ENCODE assay signal across 25 cellular contexts in genomic region chr19:40078377-40078776, GRCh38.
"Had no signal": no experiment of that assay in that cellular context is flagged by ENCODE, and none has a peak within 500 bp of the region (broad histone marks: within the 10 kb centered on the region; RNA-seq: fewer than 3 reads in every experiment).

No MANE protein-coding gene starts in this region.

- H3K4me3 ChIP-seq: MG63, PC-9, Peyer's patch, SJSA1, SK-N-MC had no signal

- H3K27me3 ChIP-seq: MG63, Peyer's patch, SJSA1 had no signal

- H3K27ac ChIP-seq: PC-9, Peyer's patch, SJSA1, SK-N-MC had no signal

- ATAC-seq: HepG2, Right ventricle myocardium inferior, T-helper 17 cell had no signal

- FAIRE-seq: HepG2 had no signal

- H2AFZ ChIP-seq: PC-9 had no signal

- H3K4me1 ChIP-seq: Peyer's patch, SJSA1 had no signal

- H3K4me2 ChIP-seq: PC-9 had no signal

- DNase-seq: IMR-90; MG63; MV-4-11; NCI-H1048; NCI-H1105; NCI-H1417; NCI-H1436 treated with DMSO at 0.1 percent for 48 hours; NCI-H1694; NCI-H187 treated with DMSO at 0.1 percent for 48 hours; NCI-H2029 treated with DMSO at 0.1 percent for 48 hours; NCI-H2171 treated with DMSO at 0.1 percent for 48 hours; NCI-H524; NCI-H526 treated with DMSO at 0.1 percent for 48 hours; NCI-H748 treated with DMSO at 0.1 percent for 48 hours; NK-92 treated with Interleukin-12 subunit alpha and Interleukin-12 subunit beta, amount 100 ng/mL, for 24 hours; PC-9; Peyer's patch; SIG-M5; SW 1271; T-helper 1 cell; T-helper 17 cell had no signal
